Comparison of ENCODE assay signal across 32 cellular contexts in the genomic region with DNA sequence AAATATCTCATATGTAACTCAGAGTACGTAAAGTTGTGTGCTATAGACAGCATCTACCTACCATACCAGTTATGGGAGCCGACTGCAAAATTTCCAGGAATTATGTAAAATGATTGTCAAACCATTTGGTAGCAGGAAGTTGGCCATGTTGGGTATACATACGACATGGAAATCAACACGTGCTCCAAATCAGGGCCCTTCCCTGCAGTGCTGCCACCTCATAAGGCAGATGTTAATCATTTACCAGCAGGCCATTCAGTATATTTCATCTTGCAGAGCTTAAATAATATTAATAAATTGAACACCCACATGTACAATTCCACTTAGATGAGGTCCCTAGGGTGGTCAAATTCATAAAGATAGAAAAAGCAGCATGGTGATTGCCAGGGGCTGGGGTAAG. TPM values are rescaled to one million over a fixed set of nuclear protein-coding genes. Genes with fewer than 3 reads are reported as not detected.
"Had no signal": no experiment of that assay in that cellular context is flagged by ENCODE, and none has a peak within 500 bp of the region (broad histone marks: within the 10 kb centered on the region; RNA-seq: fewer than 3 reads in every experiment).

No MANE protein-coding gene starts in this region.

- H3K4me1 ChIP-seq: esophagus muscularis mucosa, foreskin keratinocyte, gastrocnemius medialis, heart left ventricle had no signal

- ATAC-seq: activated CD4-positive, CD25-positive, alpha-beta regulatory T cell treated with anti-CD3 and anti-CD28 coated beads, Interleukin-2, amount 50 U/mL, for 24 hours; activated CD8-positive, alpha-beta T cell treated with anti-CD3 and anti-CD28 coated beads for 36 hours; activated T-cell treated with anti-CD3 and anti-CD28 coated beads, Interleukin-2, amount 50 U/mL, for 4 hours; activated T-helper 17 cell treated with anti-CD3 and anti-CD28 coated beads, Interleukin-2, amount 50 U/mL, for 72 hours; foreskin keratinocyte; gastrocnemius medialis; heart left ventricle had no signal

- DNase-seq: activated B cell treated with CpG ODN at 0.5 μM for 24 hours; activated CD4-positive, alpha-beta T cell treated with anti-CD3 and anti-CD28 coated beads for 48 hours; activated CD4-positive, alpha-beta T cell treated with anti-CD3 and anti-CD28 coated beads, Interleukin-2, amount 50 U/mL, for 1 hour; activated CD4-positive, alpha-beta T cell treated with anti-CD3 and anti-CD28 coated beads, Interleukin-2, amount 50 U/mL, for 48 hours; activated CD8-positive, alpha-beta memory T cell treated with anti-CD3 and anti-CD28 coated beads for 24 hours; activated CD8-positive, alpha-beta T cell treated with anti-CD3 and anti-CD28 coated beads for 36 hours; activated effector memory CD4-positive, alpha-beta T cell treated with Interleukin-2 at 50 U/mL for 16 hours; activated gamma-delta T cell treated with Interleukin-2 at 50 U/mL for 16 hours; activated naive CD4-positive, alpha-beta T cell treated with anti-CD3 and anti-CD28 coated beads, Interleukin-2, amount 50 U/mL, for 16 hours; activated naive CD4-positive, alpha-beta T cell treated with Interleukin-2 at 50 U/mL for 16 hours; activated T-cell treated with anti-CD3 and anti-CD28 coated beads, Interleukin-2, amount 50 U/mL, for 4 hours; amniotic stem cell; anterior cingulate cortex; brain microvascular endothelial cell; dorsolateral prefrontal cortex; effector memory CD4-positive, alpha-beta T cell; endodermal cell; erythroblast; foreskin keratinocyte; gastrocnemius medialis; glutamatergic neuron; heart left ventricle; T1000; WERI-Rb-1 had no signal

- H3K27me3 ChIP-seq: foreskin keratinocyte, gastrocnemius medialis had no signal

- H3K27ac ChIP-seq: brain microvascular endothelial cell, coronary artery, dorsolateral prefrontal cortex, esophagus muscularis mucosa, foreskin keratinocyte, gastrocnemius medialis, heart left ventricle, WERI-Rb-1 had no signal

- H3K4me3 ChIP-seq: coronary artery, dorsolateral prefrontal cortex, esophagus muscularis mucosa, gastrocnemius medialis, heart left ventricle had no signal

- H3K9me3 ChIP-seq: esophagus muscularis mucosa, gastrocnemius medialis, heart left ventricle had no signal

- H3K36me3 ChIP-seq: brain microvascular endothelial cell, esophagus muscularis mucosa, gastrocnemius medialis, heart left ventricle, WERI-Rb-1 had no signal

RNA-seq across cellular contexts. Expression of gene MS4A18, which starts 9.8 kb away (rescaled TPM):
- total RNA-seq: activated B cell treated with CpG ODN at 0.5 μM for 24 hours; activated CD8-positive, alpha-beta T cell treated with anti-CD3 and anti-CD28 coated beads for 36 hours; activated T-cell treated with anti-CD3 and anti-CD28 coated beads, Interleukin-2, amount 50 U/mL, for 4 hours; activated T-helper 17 cell treated with anti-CD3 and anti-CD28 coated beads, Interleukin-2, amount 50 U/mL, for 72 hours; astrocyte; bronchial epithelial cell; cardiac septum; cerebellum; dorsolateral prefrontal cortex; endodermal cell; esophagus muscularis mucosa; foreskin keratinocyte; gastrocnemius medialis; heart left ventricle had no signal

RNA-seq across cellular contexts. Expression of gene MS4A15, which starts 22.4 kb away (rescaled TPM):
- total RNA-seq: activated B cell treated with CpG ODN at 0.5 μM for 24 hours; activated CD8-positive, alpha-beta T cell treated with anti-CD3 and anti-CD28 coated beads for 36 hours; activated T-cell treated with anti-CD3 and anti-CD28 coated beads, Interleukin-2, amount 50 U/mL, for 4 hours; activated T-helper 17 cell treated with anti-CD3 and anti-CD28 coated beads, Interleukin-2, amount 50 U/mL, for 72 hours; astrocyte; bronchial epithelial cell; cardiac septum; cerebellum; endodermal cell; foreskin keratinocyte; gastrocnemius medialis; heart left ventricle had no signal

RNA-seq across cellular contexts. Expression of gene MS4A8, which starts 34.9 kb away (rescaled TPM):
- total RNA-seq: activated B cell treated with CpG ODN at 0.5 μM for 24 hours; activated CD8-positive, alpha-beta T cell treated with anti-CD3 and anti-CD28 coated beads for 36 hours; activated T-cell treated with anti-CD3 and anti-CD28 coated beads, Interleukin-2, amount 50 U/mL, for 4 hours; activated T-helper 17 cell treated with anti-CD3 and anti-CD28 coated beads, Interleukin-2, amount 50 U/mL, for 72 hours; astrocyte; bronchial epithelial cell; cardiac septum; endodermal cell; esophagus muscularis mucosa; foreskin keratinocyte; heart left ventricle had no signal

RNA-seq across cellular contexts. Expression of gene MS4A10, which starts 50.9 kb away (rescaled TPM):
- total RNA-seq: activated B cell treated with CpG ODN at 0.5 μM for 24 hours; activated CD8-positive, alpha-beta T cell treated with anti-CD3 and anti-CD28 coated beads for 36 hours; activated T-cell treated with anti-CD3 and anti-CD28 coated beads, Interleukin-2, amount 50 U/mL, for 4 hours; activated T-helper 17 cell treated with anti-CD3 and anti-CD28 coated beads, Interleukin-2, amount 50 U/mL, for 72 hours; astrocyte; bronchial epithelial cell; cardiac septum; cerebellum; endodermal cell; esophagus muscularis mucosa; foreskin keratinocyte; gastrocnemius medialis; heart left ventricle had no signal
